In the genomic region with DNA sequence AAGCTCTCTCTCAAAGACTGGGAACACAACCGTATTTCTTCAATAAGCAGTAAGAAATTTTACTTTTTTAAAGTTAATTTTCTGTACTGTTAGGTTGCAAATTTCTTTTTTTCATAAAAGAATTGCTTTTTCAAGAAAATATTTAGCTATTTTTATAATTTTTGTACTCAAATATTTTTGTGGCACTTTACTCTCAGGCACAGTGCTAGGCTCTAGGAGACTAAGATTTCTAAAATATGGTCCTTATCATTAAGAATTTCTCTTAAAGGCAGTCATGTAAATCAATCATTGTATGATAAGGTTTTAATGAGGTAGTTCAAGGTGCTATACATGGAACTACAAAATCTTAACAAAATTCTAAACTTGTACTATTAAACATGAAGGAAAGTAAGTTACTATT, we compare ENCODE assay signal across 34 cellular contexts.
"Had no signal": no experiment of that assay in that cellular context is flagged by ENCODE, and none has a peak within 500 bp of the region (broad histone marks: within the 10 kb centered on the region; RNA-seq: fewer than 3 reads in every experiment).

No MANE protein-coding gene starts in this region.

- H3K4me3 ChIP-seq: MG63 had no signal

- H3K9me3 ChIP-seq: MG63 had no signal

- DNase-seq: Karpas-422, Kasumi-1, MG63, MM.1S, MV-4-11, NCI-H1048, NCI-H1092, NCI-H1092 treated with DMSO at 0.1 percent for 48 hours, NCI-H1105, NCI-H1105 treated with DMSO at 0.1 percent for 48 hours, NCI-H1417, NCI-H1417 treated with DMSO at 0.1 percent for 48 hours, NCI-H1436, NCI-H1436 treated with DMSO at 0.1 percent for 48 hours, NCI-H146, NCI-H1694, NCI-H1694 treated with DMSO at 0.1 percent for 48 hours, NCI-H187, NCI-H187 treated with DMSO at 0.1 percent for 48 hours, NCI-H1930, NCI-H2029, NCI-H2029 treated with DMSO at 0.1 percent for 48 hours, NCI-H2081, NCI-H2081 treated with DMSO at 0.1 percent for 48 hours, NCI-H2107, NCI-H2171, NCI-H2171 treated with DMSO at 0.1 percent for 48 hours, NCI-H2227 treated with DMSO at 0.1 percent for 48 hours, NCI-H226, NCI-H345, NCI-H446, NCI-H446 treated with DMSO at 0.1 percent for 48 hours, NCI-H510A, NCI-H510A treated with DMSO at 0.1 percent for 48 hours had no signal

- H3K27me3 ChIP-seq: MG63 had no signal
